ENCODE assay signal across 18 cellular contexts in the genomic region with DNA sequence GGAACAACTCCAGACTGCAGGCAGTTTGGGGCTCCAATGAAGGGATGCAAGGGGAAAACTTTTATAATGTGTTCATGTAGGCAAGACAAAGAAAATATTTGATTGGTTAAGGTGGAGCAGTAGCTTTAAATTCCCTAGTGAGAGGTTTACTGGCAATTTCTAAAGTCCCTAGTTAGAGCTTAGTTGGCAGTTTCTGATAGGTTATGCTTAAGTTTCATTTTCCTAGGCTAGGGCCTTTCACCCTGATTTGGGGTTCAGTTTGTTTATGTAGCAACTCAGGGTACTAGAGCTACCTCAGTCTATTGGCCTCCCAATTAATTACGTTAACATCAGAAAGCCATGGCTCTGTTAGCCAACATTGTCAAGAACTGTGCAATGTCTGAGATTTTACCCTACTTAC.
"Had no signal": no experiment of that assay in that cellular context is flagged by ENCODE, and none has a peak within 500 bp of the region (broad histone marks: within the 10 kb centered on the region; RNA-seq: fewer than 3 reads in every experiment).

No MANE protein-coding gene starts in this region.

- FAIRE-seq: endometrium, islet of Langerhans, pancreas had no signal

- DNase-seq: activated effector memory CD4-positive, alpha-beta T cell treated with Interleukin-2 at 50 U/mL for 16 hours; amygdala; body of pancreas; central memory CD4-positive, alpha-beta T cell; colonic mucosa; left colon; lower lobe of right lung; pancreas; stimulated activated CD4-positive, alpha-beta T cell treated with anti-CD3 and anti-CD28 coated beads, Interleukin-1b, Interleukin-23, amount 100 ng/mL, for 48 hours; stomach; T-helper 9 cell; testis; upper lobe of left lung had no signal

- H3K9me3 ChIP-seq: body of pancreas, colonic mucosa, lower lobe of right lung, pancreas, stomach, testis, upper lobe of left lung had no signal

- H3K4me3 ChIP-seq: body of pancreas, colonic mucosa, lower lobe of right lung, pancreas, stomach, testis, upper lobe of left lung had no signal

- H3K27ac Mint-ChIP-seq: mesothelial cell of epicardium had no signal

- H3K4me3 Mint-ChIP-seq: mesothelial cell of epicardium, neural crest cell had no signal

- H3K4me1 ChIP-seq: body of pancreas, colonic mucosa, lower lobe of right lung, pancreas, stomach, testis had no signal

- ATAC-seq: body of pancreas, esophagus mucosa, left colon, lower lobe of right lung, pancreas had no signal

- H3K36me3 ChIP-seq: colonic mucosa had no signal

- H3K27me3 ChIP-seq: body of pancreas, colonic mucosa, pancreas, stomach, testis, upper lobe of left lung had no signal

- H3K27ac ChIP-seq: body of pancreas, colonic mucosa, lower lobe of right lung, pancreas, stomach, testis, upper lobe of left lung had no signal

- H3K4me1 Mint-ChIP-seq: mesothelial cell of epicardium, neural crest cell had no signal
